Comparison of ENCODE assay signal across 13 cellular contexts in genomic region chr13:113742445-113743120, GRCh38. TPM values are rescaled to one million over a fixed set of nuclear protein-coding genes. Genes with fewer than 3 reads are reported as not detected.
DNase-seq lines count a peak whose midpoint lies in the region; ATAC-seq, FAIRE-seq and TF ChIP-seq lines count a peak whose summit lies in the region.
"Had no signal": no experiment of that assay in that cellular context is flagged by ENCODE, and none has a peak within 500 bp of the region (broad histone marks: within the 10 kb centered on the region; RNA-seq: fewer than 3 reads in every experiment).

No MANE protein-coding gene starts in this region.

- no peak for TF ChIP-seq RAD21 in SK-N-SH (IDR thresholded peaks at IDR 0.05; ENCODE audit: low read length)

- no peaks in the 10 kb centered on the region for H3K27me3 ChIP-seq in OCI-LY3 (ENCODE audit: low read depth, low read length)
- H3K27me3 ChIP-seq in SK-N-SH (ENCODE audit: insufficient read depth) = no peaks in the 10 kb centered on the region

- H4K20me1 ChIP-seq in OCI-LY3 (ENCODE audit: insufficient read depth, low read length) (no peaks in the 10 kb centered on the region), SK-N-SH (ENCODE audit: insufficient read depth) (no peaks in the 10 kb centered on the region)

- no peak for ATAC-seq in stimulated activated naive CD8-positive, alpha-beta T cell treated with anti-CD3 and anti-CD28 coated beads, Interleukin-15, Interleukin-2, amounts not matched to agents 100 U/mL and 50 U/mL, for 24 hours

- H3K27ac ChIP-seq in OCI-LY3 (ENCODE audit: low read length) (no peak overlapping the region), kidney (ENCODE audit: low read depth in 2 of 2, low read length in 2 of 2) (no peak overlapping the region), SK-N-SH (ENCODE audit: low read depth in 2 of 2, low read length in 1 of 2) (no peak overlapping the region)
- H3K27ac ChIP-seq: C4-2B, psoas muscle had no signal

- no peaks in the 10 kb centered on the region for H3K9me3 Mint-ChIP-seq in stimulated activated naive CD8-positive, alpha-beta T cell treated with anti-CD3 and anti-CD28 coated beads, Interleukin-15, Interleukin-2, amounts not matched to agents 100 ng/mL and 50 ng/mL, for 24 hours
- H3K9me3 Mint-ChIP-seq: activated T-helper 2 cell treated with anti-CD3 and anti-CD28 coated beads, Interferon-gamma antibody, Interleukin-2, Interleukin-4, amounts not matched to agents 10 μg/mL and 5 μg/mL and 100 μg/mL, durations not matched to agents 14 hours and 24 hours and 36 hours had no signal

- TF ChIP-seq CTCF in OCI-LY3 (IDR thresholded peaks at IDR 0.05; ENCODE audit: low read depth, low read length) (no peak), kidney (IDR thresholded peaks at IDR 0.05; ENCODE audit: borderline replicate concordance, extremely low read depth, insufficient read depth) (no peak), SK-N-SH (IDR thresholded peaks at IDR 0.05) (no peak)

- CTCF ChIA-PET in SK-N-SH (lab: Yijun Ruan, JAX) = interaction anchor here (1.3 to 1.9 kb wide), 6 partner anchors 10 to 60 kb away, joined by 3 to 9 read pairs (median 4); partner anchors contain the start of gene TMEM255B

- DNase-seq in stimulated activated naive CD8-positive, alpha-beta T cell treated with anti-CD3 and anti-CD28 coated beads, Interleukin-15, Interleukin-2, amounts not matched to agents 100 U/mL and 50 U/mL, for 24 hours = no peak
- peak; percentile 56 for DNase-seq in kidney
- no peak for DNase-seq in effector CD8-positive, alpha-beta T cell (lab: John Stamatoyannopoulos, UW)
- no peak for DNase-seq in SK-N-SH
- DNase-seq in mucosa of gallbladder (ENCODE audit: low spot score) = no peak
- no peak for DNase-seq in G401 (ENCODE audit: low spot score)
- DNase-seq: activated CD4-positive, CD25-positive, alpha-beta regulatory T cell treated with anti-CD3 and anti-CD28 coated beads, Interleukin-2, amount 50 U/mL, for 72 hours had no signal

- H3F3A ChIP-seq in SK-N-SH (replicated peaks; ENCODE audit: insufficient read depth) = no peaks in the 10 kb centered on the region

- in situ Hi-C loops in G401 (cut with HindIII; ENCODE audit: low sequenced_read_pairs) = no loop called here

- H3K27ac Mint-ChIP-seq in stimulated activated naive CD8-positive, alpha-beta T cell treated with anti-CD3 and anti-CD28 coated beads, Interleukin-15, Interleukin-2, amounts not matched to agents 100 ng/mL and 50 ng/mL, for 24 hours = no peak overlapping the region
- H3K27ac Mint-ChIP-seq: activated T-helper 2 cell treated with anti-CD3 and anti-CD28 coated beads, Interferon-gamma antibody, Interleukin-2, Interleukin-4, amounts not matched to agents 10 μg/mL and 5 μg/mL and 100 μg/mL, durations not matched to agents 14 hours and 24 hours and 36 hours had no signal

- H3K4me2 ChIP-seq in OCI-LY3 (ENCODE audit: low read length) (peak overlapping the region; percentile 21; the same call in 1 of the 2 replicates), SK-N-SH (no peak overlapping the region)

- no peak for FAIRE-seq in kidney (lab: Jason Lieb, UNC)
- FAIRE-seq: keratinocyte had no signal

- H3K27me3 Mint-ChIP-seq in stimulated activated naive CD8-positive, alpha-beta T cell treated with anti-CD3 and anti-CD28 coated beads, Interleukin-15, Interleukin-2, amounts not matched to agents 100 ng/mL and 50 ng/mL, for 24 hours = peaks cover 19% of the 10 kb centered on the region

- peak overlapping the region; percentile 20 for H3K4me3 Mint-ChIP-seq in stimulated activated naive CD8-positive, alpha-beta T cell treated with anti-CD3 and anti-CD28 coated beads, Interleukin-15, Interleukin-2, amounts not matched to agents 100 ng/mL and 50 ng/mL, for 24 hours

- H3K9me3 ChIP-seq in OCI-LY3 (ENCODE audit: insufficient read depth, low read length) = no peaks in the 10 kb centered on the region
- H3K9me3 ChIP-seq in kidney (ENCODE audit: control insufficient read depth in 1 of 2, low read length in 2 of 2) = no peaks in the 10 kb centered on the region
- H3K9me3 ChIP-seq in SK-N-SH = no peaks in the 10 kb centered on the region
- H3K9me3 ChIP-seq: psoas muscle had no signal

- H3K9ac ChIP-seq in OCI-LY3 (ENCODE audit: low read length) (no peak overlapping the region), kidney (ENCODE audit: low read length in 2 of 2) (no peak overlapping the region), SK-N-SH (no peak overlapping the region)

- intact Hi-C loops in kidney (cut with DNase I) = no loop called here

- H2AFZ ChIP-seq in OCI-LY3 (ENCODE audit: low read depth, low read length) (peak overlapping the region; percentile 33; the same call in 1 of the 2 replicates), SK-N-SH (ENCODE audit: low read depth) (no peak overlapping the region)

- peaks cover 20% of the 10 kb centered on the region for H3K4me1 Mint-ChIP-seq in stimulated activated naive CD8-positive, alpha-beta T cell treated with anti-CD3 and anti-CD28 coated beads, Interleukin-15, Interleukin-2, amounts not matched to agents 100 ng/mL and 50 ng/mL, for 24 hours (ENCODE audit: low read depth)

- no peak overlapping the region for H3K4me3 ChIP-seq in OCI-LY3 (ENCODE audit: low read length)
- H3K4me3 ChIP-seq in kidney (ENCODE audit: low read length in 2 of 2) = no peak overlapping the region
- H3K4me3 ChIP-seq in SK-N-SH (ENCODE audit: low read depth in 2 of 2, low read length in 1 of 2) = no peak overlapping the region
- H3K4me3 ChIP-seq: psoas muscle had no signal

- POLR2A ChIA-PET in SK-N-SH (lab: Yijun Ruan, JAX) = no interaction called here

- no peaks in the 10 kb centered on the region for H3K4me1 ChIP-seq in OCI-LY3 (ENCODE audit: low read length)
- peaks cover 0 to 6% of the 10 kb centered on the region in 2 donors for H3K4me1 ChIP-seq in kidney (ENCODE audit: control insufficient read depth in 1 of 2, insufficient read depth in 1 of 2, low read depth in 1 of 2, low read length in 2 of 2)
- H3K4me1 ChIP-seq in SK-N-SH (ENCODE audit: control insufficient read depth in 1 of 2, insufficient read depth in 2 of 2, low read depth in 1 of 2, low read length in 1 of 2) = peaks cover 0 to 28% of the 10 kb centered on the region in 2 experiments; a peak in 1 of 4 replicates
- H3K4me1 ChIP-seq: psoas muscle had no signal

- WGBS in SK-N-SH (ENCODE audit: low lambda C conversion rate) = 85% methylated on average over 14 of the region's 21 CpGs

- H3K79me2 ChIP-seq in OCI-LY3 (ENCODE audit: low read length) (no peaks in the 10 kb centered on the region), SK-N-SH (ENCODE audit: insufficient read depth) (no peaks in the 10 kb centered on the region)

- no peaks in the 10 kb centered on the region for H3K36me3 Mint-ChIP-seq in stimulated activated naive CD8-positive, alpha-beta T cell treated with anti-CD3 and anti-CD28 coated beads, Interleukin-15, Interleukin-2, amounts not matched to agents 100 ng/mL and 50 ng/mL, for 24 hours (ENCODE audit: low read depth)

- H3K36me3 ChIP-seq in OCI-LY3 (replicated peaks; ENCODE audit: low read depth, low read length) (no peaks in the 10 kb centered on the region), kidney (ENCODE audit: control insufficient read depth in 1 of 2, insufficient read depth in 2 of 2, low read length in 2 of 2) (no peaks in the 10 kb centered on the region), SK-N-SH (replicated peaks in 1 of 2; ENCODE audit: control insufficient read depth in 1 of 2, insufficient read depth in 2 of 2, low read length in 1 of 2) (no peaks in the 10 kb centered on the region)

- no peaks in the 10 kb centered on the region for H3K9me2 ChIP-seq in SK-N-SH

- TF ChIP-seq EP300 in SK-N-SH (IDR thresholded peaks at IDR 0.05; ENCODE audit: borderline replicate concordance in 1 of 2, low read depth in 1 of 2, low read length in 1 of 2) = no peak

TF ChIP-seq in SK-N-SH, 30 proteins besides CTCF, POLR2A, EP300 and RAD21:
- no peak for TF ChIP-seq TEAD4 (IDR thresholded peaks at IDR 0.05; ENCODE audit: borderline replicate concordance, insufficient read depth)

RNA-seq across cellular contexts. Expression of gene TMEM255B, which starts 16.4 kb away (rescaled TPM):
- total RNA-seq in kidney (29.3 TPM), mucosa of gallbladder (17.0 TPM)
- polyA plus RNA-seq in kidney (ENCODE audit: insufficient read depth, low read depth, low replicate concordance) (11.9 TPM), SK-N-SH (2012; rRNA removed) (10.6 and 14.8 TPM in 2 replicates)
- polyA plus RNA-seq in SK-N-SH (2012; cell fraction: cytosol; rRNA removed) = 9.5 and 11.0 TPM in 2 replicates
- polyA plus RNA-seq in SK-N-SH (2012; cell fraction: nucleus; rRNA removed) = 12.5 and 12.6 TPM in 2 replicates
- total RNA-seq in G401 (2014; rRNA removed; shearing (Covaris generic)) = 1.2 TPM in 1 of 2 replicates, not detected in the other
